ENCODE assay signal across 30 cellular contexts in the genomic region with DNA sequence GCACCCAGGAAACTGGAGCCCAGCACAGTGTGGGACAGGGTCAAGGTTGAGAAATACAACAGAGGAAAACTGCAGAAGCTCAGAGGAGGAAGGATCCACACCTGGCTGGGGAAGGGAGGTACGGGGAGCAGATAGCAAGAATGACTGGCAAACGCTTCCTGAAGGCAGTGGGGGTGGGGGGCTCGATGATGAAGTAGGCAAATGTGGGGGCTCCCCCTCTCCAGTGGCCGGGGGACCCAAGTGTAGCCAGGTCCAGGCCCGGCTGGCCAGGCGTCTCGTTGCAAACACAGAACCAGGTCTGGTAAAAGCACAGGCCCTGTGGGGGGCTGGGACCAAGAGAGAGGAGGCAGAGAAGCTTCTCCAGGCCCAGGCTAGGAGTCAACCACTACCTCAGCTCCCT. TPM values are rescaled to one million over a fixed set of nuclear protein-coding genes. Genes with fewer than 3 reads are reported as not detected.
A peak's percentile ranks its signal among the peaks of the same experiment; 100 is the strongest.
DNase-seq lines count a peak whose midpoint lies in the region; ATAC-seq, FAIRE-seq and TF ChIP-seq lines count a peak whose summit lies in the region.
"Had no signal": no experiment of that assay in that cellular context is flagged by ENCODE, and none has a peak within 500 bp of the region (broad histone marks: within the 10 kb centered on the region; RNA-seq: fewer than 3 reads in every experiment).

No MANE protein-coding gene starts in this region.

- no peak overlapping the region for H2AFZ ChIP-seq in H1 (ENCODE audit: low read length)
- H2AFZ ChIP-seq in neuronal stem cell (ENCODE audit: low read length), result no peak overlapping the region
- H2AFZ ChIP-seq: GM23248 had no signal

- H3K4ac ChIP-seq in H1 (replicated peaks; ENCODE audit: insufficient read length, low read depth, low read length), result no peak overlapping the region
- H3K4ac ChIP-seq in neuronal stem cell (ENCODE audit: low read length), result no peak overlapping the region

- no peaks in the 10 kb centered on the region for H3K9me3 Mint-ChIP-seq in activated naive CD8-positive, alpha-beta T cell treated with anti-CD3 and anti-CD28 coated beads for 36 hours
- H3K9me3 Mint-ChIP-seq in activated naive CD8-positive, alpha-beta T cell treated with anti-CD3 and anti-CD28 coated beads, Interleukin-2, amount 50 U/mL, for 24 hours, result no peaks in the 10 kb centered on the region
- H3K9me3 Mint-ChIP-seq: activated T-cell treated with anti-CD3 and anti-CD28 coated beads, Interleukin-2, amount 50 U/mL, for 24 hours; effector memory CD8-positive, alpha-beta T cell had no signal

- H3K23ac ChIP-seq in H1 (ENCODE audit: insufficient read length), result no peak overlapping the region
- no peak overlapping the region for H3K23ac ChIP-seq in neuronal stem cell (ENCODE audit: low read depth, low read length, poor library complexity)

- H3K14ac ChIP-seq in H1 (ENCODE audit: insufficient read length) (no peak overlapping the region), neuronal stem cell (ENCODE audit: low read length) (no peak overlapping the region)

- H3K27ac ChIP-seq in H1 (ENCODE audit: low read depth, low read length) (no peak overlapping the region), neuronal stem cell (replicated peaks; ENCODE audit: low read length) (no peak overlapping the region), gastrocnemius medialis (peak overlapping the region in 2 of 4 donors; percentile 14 to 91)
- H3K27ac ChIP-seq: 22Rv1, brain microvascular endothelial cell, GM23248, left ventricle myocardium inferior, psoas muscle, skin epidermis, thoracic aorta, VCaP had no signal

- H3K4me3 Mint-ChIP-seq in activated naive CD8-positive, alpha-beta T cell treated with anti-CD3 and anti-CD28 coated beads for 36 hours, result no peak overlapping the region
- no peak overlapping the region for H3K4me3 Mint-ChIP-seq in activated naive CD8-positive, alpha-beta T cell treated with anti-CD3 and anti-CD28 coated beads, Interleukin-2, amount 50 U/mL, for 24 hours
- H3K4me3 Mint-ChIP-seq: activated T-cell treated with anti-CD3 and anti-CD28 coated beads, Interleukin-2, amount 50 U/mL, for 24 hours; effector memory CD8-positive, alpha-beta T cell had no signal

- H3K36me3 ChIP-seq in H1 (ENCODE audit: control insufficient read depth in 2 of 4, insufficient read depth in 4 of 4, low read length in 3 of 4), result no peaks in the 10 kb centered on the region
- H3K36me3 ChIP-seq in neuronal stem cell (replicated peaks in 1 of 2; ENCODE audit: control insufficient read depth in 2 of 2, insufficient read depth in 2 of 2, low read length in 2 of 2), result no peaks in the 10 kb centered on the region
- H3K36me3 ChIP-seq in gastrocnemius medialis, result no peaks in the 10 kb centered on the region
- H3K36me3 ChIP-seq: brain microvascular endothelial cell, left ventricle myocardium inferior, thoracic aorta had no signal

- in situ Hi-C loops in gastrocnemius medialis (cut with MboI; ENCODE audit: low sequenced_read_pairs in 4 of 4), result no loop called here

- no peak for TF ChIP-seq RAD21 in H1 (IDR thresholded peaks at IDR 0.05 in 1 of 2, conservative IDR thresholded peaks at IDR 0.05 in 1 of 2; ENCODE audit: low read depth in 2 of 2, low read length in 2 of 2)

- no peak for TF ChIP-seq EP300 in H1 (IDR thresholded peaks at IDR 0.05; ENCODE audit: borderline replicate concordance in 1 of 2, low read depth in 2 of 2, low read length in 2 of 2)

- no peaks in the 10 kb centered on the region; a peak in 2 of 7 replicates for H3K4me1 ChIP-seq in H1 (replicated peaks in 1 of 4; ENCODE audit: control insufficient read depth in 3 of 4, insufficient read depth in 4 of 4, low read length in 3 of 4)
- H3K4me1 ChIP-seq in neuronal stem cell (ENCODE audit: control insufficient read depth in 2 of 2, insufficient read depth in 1 of 2, low read depth in 1 of 2, low read length in 2 of 2), result peaks cover 2 to 9% of the 10 kb centered on the region in 2 donors
- peaks cover 26 to 47% of the 10 kb centered on the region in 2 donors for H3K4me1 ChIP-seq in gastrocnemius medialis
- H3K4me1 ChIP-seq: left ventricle myocardium inferior had no signal

- H2BK5ac ChIP-seq in H1 (ENCODE audit: low read depth, low read length), result no peak overlapping the region
- no peak overlapping the region for H2BK5ac ChIP-seq in neuronal stem cell (ENCODE audit: low read length)

- no peaks in the 10 kb centered on the region for H3K23me2 ChIP-seq in H1 (ENCODE audit: low read depth, low read length)

- FAIRE-seq in H1 (lab: Jason Lieb, UNC), result no peak
- FAIRE-seq in RCC 7860 (lab: Jason Lieb, UNC), result no peak
- FAIRE-seq: colon, islet of Langerhans had no signal

- TF ChIP-seq CTCF in H1 (IDR thresholded peaks at IDR 0.05; ENCODE audit: control extremely low read depth in 1 of 3, insufficient read depth in 1 of 3, low read depth in 1 of 3, low read length in 3 of 3), result no peak
- TF ChIP-seq CTCF in gastrocnemius medialis (IDR thresholded peaks at IDR 0.05 in 4 of 5, conservative IDR thresholded peaks at IDR 0.05 in 1 of 5), result no peak

- POLR2A ChIA-PET in H1 (lab: Charles Lee; ENCODE audit: partially characterized antibody), result no interaction called here

- no peak overlapping the region for H3K9ac ChIP-seq in H1 (replicated peaks in 1 of 4; ENCODE audit: extremely low read depth in 1 of 4, low read depth in 3 of 4, low read length in 3 of 4)
- H3K9ac ChIP-seq in neuronal stem cell (ENCODE audit: low read depth, low read length, poor library complexity), result no peak overlapping the region
- H3K9ac ChIP-seq: GM23248, SK-N-SH had no signal

- H4K91ac ChIP-seq in H1 (replicated peaks; ENCODE audit: insufficient read length, low read length) (no peak overlapping the region), neuronal stem cell (ENCODE audit: low read depth, low read length, poor library complexity) (no peak overlapping the region)

- H3K79me1 ChIP-seq in H1 (ENCODE audit: low read depth, low read length) (0 out of 2 replicates have a peak, but pooled peaks cover 2% of the 10 kb centered on the region), neuronal stem cell (ENCODE audit: low read depth, low read length) (peaks cover 3% of the 10 kb centered on the region)

- intact Hi-C loops in gastrocnemius medialis (cut with DNase I; ENCODE audit: low total_unique reads), result no loop called here

- H3K4me3 ChIP-seq in H1 (ENCODE audit: extremely low read depth in 1 of 4, insufficient read depth in 2 of 4, low read depth in 3 of 4, low read length in 4 of 4), result no peak overlapping the region
- no peak overlapping the region for H3K4me3 ChIP-seq in neuronal stem cell (ENCODE audit: low read length in 2 of 2)
- no peak overlapping the region for H3K4me3 ChIP-seq in gastrocnemius medialis
- H3K4me3 ChIP-seq: GM23248, left ventricle myocardium inferior, psoas muscle, skin epidermis, thoracic aorta had no signal

- whole genome bisulfite sequencing in H1 (ENCODE audit: extremely low coverage in 1 of 2, insufficient coverage in 1 of 2, insufficient read length in 1 of 2, insufficient replicate concordance in 2 of 2, low coverage in 1 of 2, low lambda C conversion rate in 2 of 2, missing lambda C conversion rate in 1 of 2), 2 experiments, result 96% methylated on average over 7 of the region's 7 CpGs; no CpG with 5 or more reads in 1 of the 2 experiments
- no CpG with 5 or more reads among the region's 7 CpGs for WGBS in neuronal stem cell (ENCODE audit: extremely low coverage in 2 of 2, insufficient read length in 2 of 2, insufficient replicate concordance in 1 of 2), 2 donors

- no peak overlapping the region for H4K8ac ChIP-seq in H1 (ENCODE audit: extremely low read depth, insufficient read depth, low read length)
- no peak overlapping the region for H4K8ac ChIP-seq in neuronal stem cell (ENCODE audit: low read depth, low read length)

- H4K20me1 ChIP-seq in H1 (replicated peaks in 1 of 2; ENCODE audit: control insufficient read depth in 1 of 2, insufficient read depth in 2 of 2, low read length in 2 of 2), result peaks cover 0 to 6% of the 10 kb centered on the region in 2 experiments

- no peak overlapping the region; the same call in 1 of the 2 replicates for H2AK5ac ChIP-seq in H1 (ENCODE audit: low read depth, low read length)
- H2AK5ac ChIP-seq in neuronal stem cell (ENCODE audit: low read depth, low read length), result no peak overlapping the region

- ATAC-seq in activated naive CD8-positive, alpha-beta T cell treated with anti-CD3 and anti-CD28 coated beads, Interleukin-2, amount 50 U/mL, for 24 hours, result no peak
- no peak for ATAC-seq in gastrocnemius medialis
- ATAC-seq: effector memory CD8-positive, alpha-beta T cell; psoas muscle had no signal

- H2BK12ac ChIP-seq in H1 (ENCODE audit: low read depth, low read length), result no peak overlapping the region
- H2BK12ac ChIP-seq in neuronal stem cell (ENCODE audit: low read length), result no peak overlapping the region

- no peak for DNase-seq in activated naive CD8-positive, alpha-beta T cell treated with anti-CD3 and anti-CD28 coated beads for 36 hours
- DNase-seq in activated naive CD8-positive, alpha-beta T cell treated with anti-CD3 and anti-CD28 coated beads, Interleukin-2, amount 50 U/mL, for 24 hours, result no peak
- DNase-seq in H1 (ENCODE audit: low read depth in 1 of 2, low spot score in 2 of 2), result no peak
- DNase-seq in neuronal stem cell (ENCODE audit: low spot score), result no peak
- DNase-seq in RCC 7860 (ENCODE audit: low spot score), result no peak
- DNase-seq in gastrocnemius medialis, result no peak
- DNase-seq in NCI-H524 (lab: John Stamatoyannopoulos, UW), result no peak
- DNase-seq in UCSD-AML1 (lab: John Stamatoyannopoulos, UW; ENCODE audit: unreplicated experiment), result no peak
- DNase-seq: activated CD4-positive, alpha-beta T cell treated with anti-CD3 and anti-CD28 coated beads for 48 hours; activated naive CD4-positive, alpha-beta T cell; activated T-cell treated with anti-CD3 and anti-CD28 coated beads, Interleukin-2, amount 50 U/mL, for 24 hours; brain microvascular endothelial cell; DMS53; effector memory CD8-positive, alpha-beta T cell; GDM1; GM23248; left ventricle myocardium inferior; NCI-H1436 treated with DMSO at 0.1 percent for 48 hours; NCI-H510A; psoas muscle; SK-N-SH; stimulated activated CD4-positive, alpha-beta T cell treated with anti-CD3 and anti-CD28 coated beads, Interleukin-1b, Interleukin-23, amount 100 ng/mL, for 48 hours had no signal

- no peaks in the 10 kb centered on the region for H3K9me3 ChIP-seq in H1 (ENCODE audit: insufficient read depth in 2 of 2, low read depth in 1 of 2, low read length in 1 of 2)
- peaks cover 2 to 6% of the 10 kb centered on the region in 2 donors for H3K9me3 ChIP-seq in neuronal stem cell (replicated peaks in 1 of 2; ENCODE audit: control insufficient read depth in 2 of 2, insufficient read depth in 1 of 2, low read depth in 1 of 2, low read length in 2 of 2)
- H3K9me3 ChIP-seq in gastrocnemius medialis, result no peaks in the 10 kb centered on the region
- H3K9me3 ChIP-seq: left ventricle myocardium inferior, psoas muscle, SK-N-SH, thoracic aorta had no signal

- TF ChIP-seq POLR2A in H1 (IDR thresholded peaks at IDR 0.05; ENCODE audit: control extremely low read depth in 1 of 2, low read depth in 2 of 2, low read length in 2 of 2) (no peak), gastrocnemius medialis (IDR thresholded peaks at IDR 0.05) (no peak)

- H3K4me1 Mint-ChIP-seq in activated naive CD8-positive, alpha-beta T cell treated with anti-CD3 and anti-CD28 coated beads for 36 hours, result no peaks in the 10 kb centered on the region
- peaks cover 3% of the 10 kb centered on the region for H3K4me1 Mint-ChIP-seq in activated naive CD8-positive, alpha-beta T cell treated with anti-CD3 and anti-CD28 coated beads, Interleukin-2, amount 50 U/mL, for 24 hours

- H2BK15ac ChIP-seq in H1 (ENCODE audit: low read length) (peak overlapping the region; percentile 40; the same call in 1 of the 2 replicates), neuronal stem cell (ENCODE audit: low read length) (no peak overlapping the region)

- no peak overlapping the region for H2BK20ac ChIP-seq in H1 (ENCODE audit: low read length)

- H3K27me3 Mint-ChIP-seq in activated naive CD8-positive, alpha-beta T cell treated with anti-CD3 and anti-CD28 coated beads for 36 hours, result peaks cover 22% of the 10 kb centered on the region
- H3K27me3 Mint-ChIP-seq in activated naive CD8-positive, alpha-beta T cell treated with anti-CD3 and anti-CD28 coated beads, Interleukin-2, amount 50 U/mL, for 24 hours, result peaks cover 19% of the 10 kb centered on the region

- no peak overlapping the region for H3K4me2 ChIP-seq in H1 (ENCODE audit: insufficient read depth in 1 of 2, low read depth in 2 of 2, low read length in 2 of 2)
- H3K4me2 ChIP-seq in neuronal stem cell (ENCODE audit: insufficient read depth, low read length, poor library complexity, severe bottlenecking), result no peak overlapping the region
- H3K4me2 ChIP-seq: SK-N-SH had no signal

- CTCF ChIA-PET in H1 (lab: Charles Lee; ENCODE audit: partially characterized antibody), result no interaction called here

- H3K27me3 ChIP-seq in H1 (replicated peaks in 1 of 4; ENCODE audit: control insufficient read depth in 3 of 4, extremely low read depth in 1 of 4, insufficient read depth in 3 of 4, low read length in 3 of 4) (peaks cover 0 to 14% (median 8%) of the 10 kb centered on the region in 4 experiments; a peak in 5 of 7 replicates), neuronal stem cell (ENCODE audit: control insufficient read depth in 3 of 3, insufficient read depth in 3 of 3, low read depth in 1 of 3, low read length in 3 of 3) (peaks cover 0 to 19% (median 0%) of the 10 kb centered on the region in 3 experiments), gastrocnemius medialis (no peaks in the 10 kb centered on the region)
- H3K27me3 ChIP-seq: brain microvascular endothelial cell had no signal

- H2BK120ac ChIP-seq in H1 (replicated peaks; ENCODE audit: low read depth, low read length) (no peak overlapping the region), neuronal stem cell (ENCODE audit: low read depth, low read length) (no peak overlapping the region)

- H3K36me3 Mint-ChIP-seq in activated naive CD8-positive, alpha-beta T cell treated with anti-CD3 and anti-CD28 coated beads for 36 hours, result no peaks in the 10 kb centered on the region
- no peaks in the 10 kb centered on the region for H3K36me3 Mint-ChIP-seq in activated naive CD8-positive, alpha-beta T cell treated with anti-CD3 and anti-CD28 coated beads, Interleukin-2, amount 50 U/mL, for 24 hours (ENCODE audit: low read depth)

- no peak overlapping the region for H3K56ac ChIP-seq in H1 (replicated peaks; ENCODE audit: insufficient read length, low read depth, low read length)

- H4K5ac ChIP-seq in H1 (ENCODE audit: insufficient read length, low read depth, low read length), result no peak overlapping the region

- peak overlapping the region; percentile 8 for H3K27ac Mint-ChIP-seq in activated naive CD8-positive, alpha-beta T cell treated with anti-CD3 and anti-CD28 coated beads for 36 hours
- no peak overlapping the region for H3K27ac Mint-ChIP-seq in activated naive CD8-positive, alpha-beta T cell treated with anti-CD3 and anti-CD28 coated beads, Interleukin-2, amount 50 U/mL, for 24 hours
- H3K27ac Mint-ChIP-seq: activated T-cell treated with anti-CD3 and anti-CD28 coated beads, Interleukin-2, amount 50 U/mL, for 24 hours; effector memory CD8-positive, alpha-beta T cell had no signal

- peaks cover 0 to 8% of the 10 kb centered on the region in 2 experiments; a peak in 2 of 4 replicates for H3K79me2 ChIP-seq in H1 (ENCODE audit: control insufficient read depth in 1 of 2, insufficient read depth in 2 of 2, low read length in 2 of 2)

- H3K18ac ChIP-seq in H1 (ENCODE audit: extremely low read depth, low read length) (no peak overlapping the region; the same call in 1 of the 2 replicates), neuronal stem cell (ENCODE audit: low read length) (peak overlapping the region; percentile 11)

RNA-seq across cellular contexts. Expression of gene CHST15, which starts 7.7 kb away (rescaled TPM):
- total RNA-seq in activated naive CD8-positive, alpha-beta T cell treated with anti-CD3 and anti-CD28 coated beads for 36 hours, result under 1 TPM; 0.12 to 0.25 TPM
- total RNA-seq in H1 (2021; fragmentation: NEBNext Ultra II Directional; extraction: Animal tissue kit (Norgen Biotek cat#: 25700)), result 9.1 and 9.4 TPM in 2 replicates
- polyA plus RNA-seq in H1 (2011; rRNA removed), result 7.4 and 8.8 TPM in 2 replicates
- 6.8 TPM for polyA plus RNA-seq in H1 (2011; cell fraction: cytosol; rRNA removed)
- 9.3 TPM for polyA plus RNA-seq in H1 (2011; cell fraction: nucleus; rRNA removed)
- 5.7 to 7.3 TPM (median 6.0 TPM) in 4 replicates for polyA plus RNA-seq in H1 (2012, experiment 1 of 2)
- 2.3 TPM for polyA plus RNA-seq in H1 (2012, experiment 2 of 2)
- polyA plus RNA-seq in H1 (2013, experiment 1 of 2), result 4.7 TPM
- 5.0 TPM for polyA plus RNA-seq in H1 (2013, experiment 2 of 2)
- polyA minus RNA-seq in H1 (2011; rRNA and poly(A)+ RNA removed), result 17.4 and 19.5 TPM in 2 replicates
- polyA minus RNA-seq in H1 (2011; cell fraction: cytosol; rRNA and poly(A)+ RNA removed), result 7.5 TPM
- polyA minus RNA-seq in H1 (2011; cell fraction: nucleus; rRNA and poly(A)+ RNA removed), result 15.1 TPM
- 0.42 TPM for polyA plus RNA-seq in neuronal stem cell (2013, experiment 1 of 2)
- polyA plus RNA-seq in neuronal stem cell (2013, experiment 2 of 2), result 0.43 TPM
- total RNA-seq in gastrocnemius medialis, result 10 to 100 TPM in 3 of 4 donors, 1 to 10 TPM in 1; 9.0 to 32.2 (median 20.3) TPM
- total RNA-seq: activated CD8-positive, alpha-beta memory T cell treated with anti-CD3 and anti-CD28 coated beads for 36 hours; T-helper 2 cell treated with Interferon-gamma antibody and Interleukin-4, amounts not matched to agents 100 ng/mL and 5 ng/mL, for 36 hours had no signal
